Comparison of ENCODE assay signal across 34 cellular contexts in genomic region chr2:142893241-142893640, GRCh38. TPM values are rescaled to one million over a fixed set of nuclear protein-coding genes. Genes with fewer than 3 reads are reported as not detected.
"Had no signal": no experiment of that assay in that cellular context is flagged by ENCODE, and none has a peak within 500 bp of the region (broad histone marks: within the 10 kb centered on the region; RNA-seq: fewer than 3 reads in every experiment).

No MANE protein-coding gene starts in this region.

- H3K36me3 ChIP-seq: adrenal gland, cardiac muscle cell, gastrocnemius medialis, neutrophil, tibial nerve, WERI-Rb-1 had no signal

- H3K27me3 ChIP-seq: adrenal gland, body of pancreas, cardiac muscle cell, dorsolateral prefrontal cortex, gastrocnemius medialis, neutrophil, tibial nerve had no signal

- H3K9me3 ChIP-seq: adrenal gland, body of pancreas, gastrocnemius medialis, neutrophil, tibial nerve had no signal

- H3K4me3 Mint-ChIP-seq: activated CD4-positive, alpha-beta memory T cell treated with anti-CD3 and anti-CD28 coated beads for 36 hours; activated CD4-positive, alpha-beta T cell treated with anti-CD3 and anti-CD28 coated beads, Interleukin-2, amount 10 ng/mL, durations not matched to agents 24 days and 14 days; activated naive CD4-positive, alpha-beta T cell treated with anti-CD3 and anti-CD28 coated beads for 36 hours; activated naive CD8-positive, alpha-beta T cell treated with anti-CD3 and anti-CD28 coated beads for 36 hours; activated T-helper 1 cell treated with anti-CD3 and anti-CD28 coated beads, Interleukin-12 subunit alpha, Interleukin-12 subunit beta, Interleukin-2, Interleukin-4 antibody, amounts not matched to agents 30 ng/mL and 10 ng/mL and 1 ng/mL, durations not matched to agents 14 hours and 24 hours and 36 hours; nephron; stimulated activated effector memory CD8-positive, alpha-beta T cell treated with anti-CD3 and anti-CD28 coated beads, Interleukin-12 subunit alpha, Interleukin-12 subunit beta, amount 100 ng/mL, for 72 hours; T-helper 17 cell had no signal

- H3K9me3 Mint-ChIP-seq: activated CD4-positive, alpha-beta memory T cell treated with anti-CD3 and anti-CD28 coated beads for 36 hours; activated CD4-positive, alpha-beta T cell treated with anti-CD3 and anti-CD28 coated beads, Interleukin-2, amount 10 ng/mL, durations not matched to agents 24 days and 14 days; activated naive CD4-positive, alpha-beta T cell treated with anti-CD3 and anti-CD28 coated beads for 36 hours; activated naive CD8-positive, alpha-beta T cell treated with anti-CD3 and anti-CD28 coated beads for 36 hours; activated T-helper 1 cell treated with anti-CD3 and anti-CD28 coated beads, Interleukin-12 subunit alpha, Interleukin-12 subunit beta, Interleukin-2, Interleukin-4 antibody, amounts not matched to agents 30 ng/mL and 10 ng/mL and 1 ng/mL, durations not matched to agents 14 hours and 24 hours and 36 hours; stimulated activated effector memory CD8-positive, alpha-beta T cell treated with anti-CD3 and anti-CD28 coated beads, Interleukin-12 subunit alpha, Interleukin-12 subunit beta, amount 100 ng/mL, for 72 hours had no signal

- H3K27ac ChIP-seq: adrenal gland, body of pancreas, cardiac muscle cell, coronary artery, dorsolateral prefrontal cortex, gastrocnemius medialis, neutrophil, skin epidermis, tibial nerve, WERI-Rb-1 had no signal

- ATAC-seq: body of pancreas; gastrocnemius medialis; left ventricle myocardium superior; sciatic nerve; stimulated activated effector memory CD8-positive, alpha-beta T cell treated with anti-CD3 and anti-CD28 coated beads, Interleukin-12 subunit alpha, Interleukin-12 subunit beta, amount 100 ng/mL, for 72 hours; T-helper 17 cell had no signal

- H3K4me1 ChIP-seq: adrenal gland, body of pancreas, gastrocnemius medialis, tibial nerve had no signal

- H3K27ac Mint-ChIP-seq: activated CD4-positive, alpha-beta memory T cell treated with anti-CD3 and anti-CD28 coated beads for 36 hours; activated CD4-positive, alpha-beta T cell treated with anti-CD3 and anti-CD28 coated beads, Interleukin-2, amount 10 ng/mL, durations not matched to agents 24 days and 14 days; activated naive CD4-positive, alpha-beta T cell treated with anti-CD3 and anti-CD28 coated beads for 36 hours; activated naive CD8-positive, alpha-beta T cell treated with anti-CD3 and anti-CD28 coated beads for 36 hours; activated T-helper 1 cell treated with anti-CD3 and anti-CD28 coated beads, Interleukin-12 subunit alpha, Interleukin-12 subunit beta, Interleukin-2, Interleukin-4 antibody, amounts not matched to agents 30 ng/mL and 10 ng/mL and 1 ng/mL, durations not matched to agents 14 hours and 24 hours and 36 hours; nephron; progenitor cell of endocrine pancreas; stimulated activated effector memory CD8-positive, alpha-beta T cell treated with anti-CD3 and anti-CD28 coated beads, Interleukin-12 subunit alpha, Interleukin-12 subunit beta, amount 100 ng/mL, for 72 hours; T-helper 17 cell had no signal

- DNase-seq: activated CD4-positive, alpha-beta memory T cell treated with anti-CD3 and anti-CD28 coated beads for 36 hours; activated CD4-positive, alpha-beta T cell treated with anti-CD3 and anti-CD28 coated beads, Interleukin-2, amount 10 ng/mL, durations not matched to agents 24 days and 14 days; activated CD4-positive, CD25-positive, alpha-beta regulatory T cell treated with anti-CD3 and anti-CD28 coated beads, Interleukin-2, amount 50 U/mL, for 72 hours; activated CD8-positive, alpha-beta memory T cell treated with anti-CD3 and anti-CD28 coated beads, Interleukin-2, amount 50 U/mL, for 4 hours; activated effector memory CD4-positive, alpha-beta T cell treated with anti-CD3 and anti-CD28 coated beads, Interleukin-2, amount 50 U/mL, for 16 hours; activated naive CD4-positive, alpha-beta T cell treated with anti-CD3 and anti-CD28 coated beads for 36 hours; activated naive CD8-positive, alpha-beta T cell treated with anti-CD3 and anti-CD28 coated beads for 36 hours; activated T-cell treated with anti-CD3 and anti-CD28 coated beads, Interleukin-2, amount 50 U/mL, for 1 hour; aorta; body of pancreas; dorsolateral prefrontal cortex; effector memory CD4-positive, alpha-beta T cell; gastrocnemius medialis; glutamatergic neuron; islet precursor cell; left ventricle myocardium superior; stimulated activated CD4-positive, alpha-beta T cell treated with anti-CD3 and anti-CD28 coated beads, Interleukin-4, amount 100 ng/mL, for 24 hours; T-helper 17 cell; T1000; WERI-Rb-1 had no signal

- H3K36me3 Mint-ChIP-seq: activated CD4-positive, alpha-beta memory T cell treated with anti-CD3 and anti-CD28 coated beads for 36 hours; activated naive CD8-positive, alpha-beta T cell treated with anti-CD3 and anti-CD28 coated beads for 36 hours; stimulated activated effector memory CD8-positive, alpha-beta T cell treated with anti-CD3 and anti-CD28 coated beads, Interleukin-12 subunit alpha, Interleukin-12 subunit beta, amount 100 ng/mL, for 72 hours had no signal

- H3K4me3 ChIP-seq: adrenal gland, body of pancreas, cardiac muscle cell, coronary artery, dorsolateral prefrontal cortex, gastrocnemius medialis, skin epidermis, tibial nerve had no signal

- H3K4me1 Mint-ChIP-seq: activated CD4-positive, alpha-beta T cell treated with anti-CD3 and anti-CD28 coated beads, Interleukin-2, amount 10 ng/mL, durations not matched to agents 24 days and 14 days; activated naive CD8-positive, alpha-beta T cell treated with anti-CD3 and anti-CD28 coated beads for 36 hours; nephron; stimulated activated effector memory CD8-positive, alpha-beta T cell treated with anti-CD3 and anti-CD28 coated beads, Interleukin-12 subunit alpha, Interleukin-12 subunit beta, amount 100 ng/mL, for 72 hours had no signal

- FAIRE-seq: urothelium cell line had no signal

- H3K27me3 Mint-ChIP-seq: activated CD4-positive, alpha-beta memory T cell treated with anti-CD3 and anti-CD28 coated beads for 36 hours; activated naive CD8-positive, alpha-beta T cell treated with anti-CD3 and anti-CD28 coated beads for 36 hours; progenitor cell of endocrine pancreas had no signal

RNA-seq across cellular contexts. Expression of gene KYNU, which starts 15.8 kb away (rescaled TPM):
- total RNA-seq: activated CD4-positive, alpha-beta memory T cell treated with anti-CD3 and anti-CD28 coated beads for 36 hours; activated CD4-positive, alpha-beta T cell treated with anti-CD3 and anti-CD28 coated beads, Interleukin-2, amount 10 ng/mL, durations not matched to agents 24 days and 14 days; activated CD8-positive, alpha-beta memory T cell treated with anti-CD3 and anti-CD28 coated beads for 36 hours; activated naive CD4-positive, alpha-beta T cell treated with anti-CD3 and anti-CD28 coated beads for 36 hours; activated T-helper 1 cell treated with anti-CD3 and anti-CD28 coated beads, Interleukin-12 subunit alpha, Interleukin-12 subunit beta, Interleukin-2, Interleukin-4 antibody, amounts not matched to agents 30 ng/mL and 10 ng/mL and 1 ng/mL, durations not matched to agents 14 hours and 24 hours and 36 hours; lung microvascular endothelial cell; progenitor cell of endocrine pancreas had no signal
